13 cellular contexts compared by ENCODE assay signal in genomic region chr5:128965638-128966302, GRCh38. TPM values are rescaled to one million over a fixed set of nuclear protein-coding genes. Genes with fewer than 3 reads are reported as not detected.
DNase-seq lines count a peak whose midpoint lies in the region; ATAC-seq and TF ChIP-seq lines count a peak whose summit lies in the region.
"Had no signal": no experiment of that assay in that cellular context is flagged by ENCODE, and none has a peak within 500 bp of the region (broad histone marks: within the 10 kb centered on the region; RNA-seq: fewer than 3 reads in every experiment).

No MANE protein-coding gene starts in this region.

- no peak overlapping the region for H3K9ac ChIP-seq in adipocyte (ENCODE audit: low read length)
- H3K9ac ChIP-seq: KMS-11 had no signal

- ATAC-seq in GM18505 (IDR thresholded peaks at IDR 0.05; ENCODE audit: unreplicated experiment) (no peak), GM21526 (IDR thresholded peaks at IDR 0.05; ENCODE audit: low FRiP score, unreplicated experiment) (no peak)
- ATAC-seq: activated T-cell treated with anti-CD3 and anti-CD28 coated beads, Interleukin-2, amount 50 U/mL, for 4 hours had no signal

- TF ChIP-seq CTCF in BE2C (IDR thresholded peaks at IDR 0.05; ENCODE audit: low read depth, low read length) (no peak), cardiac muscle cell (IDR thresholded peaks at IDR 0.05; ENCODE audit: low read depth, low read length) (no peak)

- TF ChIP-seq POLR2A in GM18505 (IDR thresholded peaks at IDR 0.05; ENCODE audit: borderline replicate concordance, extremely low read depth, insufficient read depth, insufficient read length): no peak

- H3K27me3 ChIP-seq in BE2C (no peaks in the 10 kb centered on the region), adipocyte (replicated peaks; ENCODE audit: control insufficient read depth, insufficient read depth, low read length) (peaks cover 20% of the 10 kb centered on the region), cardiac muscle cell (no peaks in the 10 kb centered on the region), neuron (ENCODE audit: insufficient read depth, low read length) (peaks cover 33% of the 10 kb centered on the region)

- no peaks in the 10 kb centered on the region for H3K36me3 ChIP-seq in BE2C
- H3K36me3 ChIP-seq in adipocyte (ENCODE audit: control insufficient read depth, insufficient read depth, low read length, severe bottlenecking): no peaks in the 10 kb centered on the region
- no peaks in the 10 kb centered on the region for H3K36me3 ChIP-seq in cardiac muscle cell
- H3K36me3 ChIP-seq in neuron (ENCODE audit: insufficient read depth, low read length): no peaks in the 10 kb centered on the region

- no peak overlapping the region for H2AFZ ChIP-seq in neuron (ENCODE audit: low read depth, low read length)

- H3K9me3 ChIP-seq in BE2C (no peaks in the 10 kb centered on the region), adipocyte (ENCODE audit: control insufficient read depth, low read length) (peaks cover 7% of the 10 kb centered on the region), cardiac muscle cell (ENCODE audit: low read depth) (no peaks in the 10 kb centered on the region), neuron (ENCODE audit: low read length) (no peaks in the 10 kb centered on the region)

- H3K4me1 ChIP-seq in BE2C (no peaks in the 10 kb centered on the region), adipocyte (ENCODE audit: control insufficient read depth, insufficient read depth, low read length) (peaks cover 2% of the 10 kb centered on the region), cardiac muscle cell (ENCODE audit: low read depth) (peaks cover 3% of the 10 kb centered on the region), neuron (ENCODE audit: insufficient read depth, low read length) (no peaks in the 10 kb centered on the region)

- peak overlapping the region; percentile 75 for H3K4me3 ChIP-seq in BE2C (ENCODE audit: low read depth, low read length)
- H3K4me3 ChIP-seq in adipocyte (ENCODE audit: low read length): peak overlapping the region; percentile 54
- H3K4me3 ChIP-seq in cardiac muscle cell: peak overlapping the region; percentile 52
- peak overlapping the region; percentile 17 for H3K4me3 ChIP-seq in neuron (ENCODE audit: low read length)

- DNase-seq in BE2C (no peak), adipocyte (ENCODE audit: low read depth) (no peak), cardiac muscle cell (ENCODE audit: low read depth in 1 of 2, low spot score in 1 of 2) (no peak), amniotic stem cell (lab: John Stamatoyannopoulos, UW) (no peak), NCI-H345 treated with DMSO at 0.1 percent for 48 hours (lab: John Stamatoyannopoulos, UW; ENCODE audit: unreplicated experiment) (no peak)
- DNase-seq: activated T-cell treated with anti-CD3 and anti-CD28 coated beads, Interleukin-2, amount 50 U/mL, for 4 hours; effector CD8-positive, alpha-beta T cell had no signal

- H3K27ac ChIP-seq in cardiac muscle cell: peak overlapping the region; percentile 31
- H3K27ac ChIP-seq: KMS-11 had no signal

RNA-seq across cellular contexts. Expression of gene SLC27A6, which starts 0.5 kb away (rescaled TPM):
- polyA plus RNA-seq in BE2C (2012; ENCODE audit: insufficient read depth, insufficient read length, low read depth): 35.1 TPM
- 41.3 and 64.0 TPM in 2 replicates for total RNA-seq in cardiac muscle cell
- 53.8 and 91.0 TPM in 2 replicates for polyA plus RNA-seq in cardiac muscle cell
- total RNA-seq: A673; activated T-cell treated with anti-CD3 and anti-CD28 coated beads, Interleukin-2, amount 50 U/mL, for 4 hours; lung microvascular endothelial cell had no signal

Comparison
In these comparisons a context has a peak if more than half of its experiments do, and no peak if none do; other contexts are left out.
1. H3K4me3 ChIP-seq: peak in every context shown above with its lines; median percentile 75 in BE2C; 54 in adipocyte; 52 in cardiac muscle cell; 17 in neuron.